8 cellular contexts compared by ENCODE assay signal in the genomic region with DNA sequence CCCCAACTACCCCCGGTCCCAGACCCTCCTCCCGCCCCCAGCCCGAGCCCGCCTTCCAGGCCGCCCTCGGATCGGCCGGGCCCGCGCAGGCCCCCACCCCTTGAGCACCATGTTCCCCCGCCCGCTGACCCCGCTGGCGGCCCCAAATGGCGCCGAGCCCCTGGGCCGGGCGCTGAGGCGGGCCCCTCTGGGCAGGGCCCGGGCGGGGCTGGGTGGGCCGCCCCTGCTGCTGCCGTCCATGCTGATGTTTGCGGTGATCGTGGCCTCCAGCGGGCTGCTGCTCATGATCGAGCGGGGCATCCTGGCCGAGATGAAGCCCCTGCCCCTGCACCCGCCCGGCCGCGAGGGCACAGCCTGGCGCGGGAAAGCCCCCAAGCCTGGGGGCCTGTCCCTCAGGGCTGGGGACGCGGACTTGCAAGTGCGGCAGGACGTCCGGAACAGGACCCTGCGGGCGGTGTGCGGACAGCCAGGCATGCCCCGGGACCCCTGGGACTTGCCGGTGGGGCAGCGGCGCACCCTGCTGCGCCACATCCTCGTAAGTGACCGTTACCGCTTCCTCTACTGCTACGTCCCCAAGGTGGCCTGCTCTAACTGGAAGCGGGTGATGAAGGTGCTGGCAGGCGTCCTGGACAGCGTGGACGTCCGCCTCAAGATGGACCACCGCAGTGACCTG. TPM values are rescaled to one million over a fixed set of nuclear protein-coding genes. Genes with fewer than 3 reads are reported as not detected.
DNase-seq lines count a peak whose midpoint lies in the region; ATAC-seq, FAIRE-seq and TF ChIP-seq lines count a peak whose summit lies in the region.

No MANE protein-coding gene starts in this region.

- POLR2A ChIA-PET in naive thymus-derived CD8-positive, alpha-beta T cell (lab: Charles Lee), result interaction anchor here (1.2 to 2.4 kb wide), 4 partner anchors 14 to 30 kb away, joined by 3 to 25 read pairs (median 7); partner anchors contain the start of gene BAHD1

- H3K4me3 ChIP-seq in WERI-Rb-1 (ENCODE audit: low read depth, low read length), result peak overlapping the region; percentile 86

- peak overlapping the region; percentile 81 to 92 (median 88) for H3K4me3 Mint-ChIP-seq in naive thymus-derived CD8-positive, alpha-beta T cell

- H3K4me1 Mint-ChIP-seq in naive thymus-derived CD8-positive, alpha-beta T cell, result peaks cover 11 to 40% (median 31%) of the 10 kb centered on the region in 4 donors

- peak; percentile 79 for DNase-seq in activated CD8-positive, alpha-beta memory T cell treated with anti-CD3 and anti-CD28 coated beads for 24 hours
- no peak for DNase-seq in activated CD8-positive, alpha-beta memory T cell treated with anti-CD3 and anti-CD28 coated beads, Interleukin-2, amount 50 U/mL, for 4 hours
- no peak for DNase-seq in WERI-Rb-1
- no peak for DNase-seq in epithelial cell of prostate (ENCODE audit: low read depth, low spot score)
- peak in 2 of 10 donors; percentile 26 to 31 for DNase-seq in naive thymus-derived CD8-positive, alpha-beta T cell
- no peak for DNase-seq in GM19239 (ENCODE audit: insufficient read length, low spot score)
- no peak for DNase-seq in NCI-H524 treated with DMSO at 0.1 percent for 48 hours (lab: John Stamatoyannopoulos, UW)

- no peak for FAIRE-seq in GM19239 (lab: Jason Lieb, UNC)

- peaks cover 13% of the 10 kb centered on the region for H3K36me3 ChIP-seq in WERI-Rb-1

- H3K27ac ChIP-seq in WERI-Rb-1, result peak overlapping the region; percentile 91
- peak overlapping the region; percentile 19 for H3K27ac ChIP-seq in epithelial cell of prostate

- no peaks in the 10 kb centered on the region for H3K9me3 Mint-ChIP-seq in naive thymus-derived CD8-positive, alpha-beta T cell

- TF ChIP-seq CTCF in WERI-Rb-1 (IDR thresholded peaks at IDR 0.05; ENCODE audit: low read depth, low read length), result no peak

- peak; percentile 27 for ATAC-seq in HG03135 (IDR thresholded peaks at IDR 0.05; ENCODE audit: unreplicated experiment)
- ATAC-seq in naive thymus-derived CD8-positive, alpha-beta T cell, result peak; percentile 52 to 63

- no peaks in the 10 kb centered on the region for H3K9me3 ChIP-seq in WERI-Rb-1 (ENCODE audit: severe bottlenecking)

- H3K27me3 Mint-ChIP-seq in naive thymus-derived CD8-positive, alpha-beta T cell, result no peaks in the 10 kb centered on the region

- H3K27ac Mint-ChIP-seq in naive thymus-derived CD8-positive, alpha-beta T cell, result peak overlapping the region; percentile 58 to 97 (median 87)

- H3K27me3 ChIP-seq in WERI-Rb-1 (ENCODE audit: insufficient read depth, low read depth, severe bottlenecking), result no peaks in the 10 kb centered on the region

- peaks cover 0 to 6% (median 1%) of the 10 kb centered on the region in 3 donors for H3K36me3 Mint-ChIP-seq in naive thymus-derived CD8-positive, alpha-beta T cell

RNA-seq across cellular contexts. Expression of gene CHST14, which starts 0.5 kb away (rescaled TPM):
- total RNA-seq in naive thymus-derived CD8-positive, alpha-beta T cell, result 1 to 10 TPM; 8.2 to 9.8 TPM
- 1 to 10 TPM in 1 of 3 donors, under 1 TPM in 2; 0.74 to 1.2 (median 0.77) TPM for polyA plus RNA-seq in naive thymus-derived CD8-positive, alpha-beta T cell

RNA-seq across cellular contexts. Expression of gene BAHD1, which starts 30.5 kb away (rescaled TPM):
- total RNA-seq in naive thymus-derived CD8-positive, alpha-beta T cell, result 10 to 100 TPM; 37.1 to 37.6 TPM
- 1 to 10 TPM; 1.5 to 3.3 (median 1.7) TPM for polyA plus RNA-seq in naive thymus-derived CD8-positive, alpha-beta T cell
